In the genomic region with DNA sequence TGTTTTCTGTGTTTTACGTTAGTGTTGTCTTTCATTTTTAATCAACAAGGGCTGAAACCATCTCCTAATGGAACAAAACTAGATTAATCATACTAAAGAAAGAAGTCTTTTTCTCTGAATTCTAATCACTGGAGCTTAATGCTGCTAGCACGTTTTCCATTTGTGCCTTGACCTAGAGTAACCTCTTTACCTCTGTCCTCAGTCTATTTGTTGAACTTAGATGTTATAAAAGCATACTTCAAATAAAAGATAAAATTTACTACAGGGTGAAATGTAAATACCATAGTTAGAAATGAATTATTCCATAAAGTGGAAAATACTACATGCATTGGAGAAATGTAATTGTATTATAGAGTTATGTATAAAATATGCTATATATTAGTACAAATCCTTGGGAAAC, we compare ENCODE assay signal across 27 cellular contexts.
"Had no signal": no experiment of that assay in that cellular context is flagged by ENCODE, and none has a peak within 500 bp of the region (broad histone marks: within the 10 kb centered on the region; RNA-seq: fewer than 3 reads in every experiment).

No MANE protein-coding gene starts in this region.

- H3K36me3 ChIP-seq: stomach, suprapubic skin, thoracic aorta, thyroid gland, tibial artery, tibial nerve, transverse colon, upper lobe of left lung, upper lobe of right lung, uterus, vagina had no signal

- H3K27ac ChIP-seq: stomach, suprapubic skin, testis, thoracic aorta, thyroid gland, tibial artery, tibial nerve, transverse colon, upper lobe of left lung, upper lobe of right lung, uterus, vagina had no signal

- H3K4me1 ChIP-seq: stomach, suprapubic skin, testis, thyroid gland, tibial artery, tibial nerve, upper lobe of left lung, upper lobe of right lung, uterus, vagina had no signal

- DNase-seq: stimulated activated CD4-positive, alpha-beta T cell treated with anti-CD3 and anti-CD28 coated beads, Interleukin-2, amount 100 ng/mL, for 48 hours; stimulated activated CD4-positive, alpha-beta T cell treated with anti-CD3 and anti-CD28 coated beads, Interleukin-4, amount 100 ng/mL, for 1 hour; stimulated activated CD4-positive, alpha-beta T cell treated with anti-CD3 and anti-CD28 coated beads, Interleukin-4, amount 100 ng/mL, for 24 hours; stimulated activated CD4-positive, alpha-beta T cell treated with anti-CD3 and anti-CD28 coated beads, Interleukin-4, amount 100 ng/mL, for 4 hours; stimulated activated CD8-positive, alpha-beta memory T cell treated with anti-CD3 and anti-CD28 coated beads, Interleukin-4, amount 100 ng/mL, for 48 hours; stimulated activated naive B cell treated with anti-CD40 and anti-IgM and Interleukin-4, amounts not matched to agents 10 μg/mL and 1 μg/mL and 100 μg/mL, for 72 hours; stimulated activated naive CD4-positive, alpha-beta T cell; stimulated activated naive CD4-positive, alpha-beta T cell treated with Interleukin-2 at 50 U/mL for 16 hours; stimulated activated naive CD8-positive, alpha-beta T cell treated with anti-CD3 and anti-CD28 coated beads, Interleukin-15, amount 100 ng/mL, for 72 hours; stimulated activated naive CD8-positive, alpha-beta T cell treated with anti-CD3 and anti-CD28 coated beads, Interleukin-15, Interleukin-2, amounts not matched to agents 100 U/mL and 50 U/mL, for 24 hours; stomach; substantia nigra; testis; thyroid gland; tibial artery; transverse colon; trophoblast cell; upper lobe of left lung; upper lobe of right lung; uterus had no signal

- H3K27me3 ChIP-seq: stomach, suprapubic skin, testis, thyroid gland, tibial artery, tibial nerve, transverse colon, upper lobe of left lung, upper lobe of right lung, uterus, vagina had no signal

- H3K4me3 ChIP-seq: stomach, suprapubic skin, testis, thoracic aorta, thyroid gland, tibial artery, tibial nerve, transverse colon, upper lobe of left lung, upper lobe of right lung, uterus, vagina had no signal

- FAIRE-seq: urothelium cell line had no signal

- ATAC-seq: stimulated activated effector memory CD8-positive, alpha-beta T cell treated with anti-CD3 and anti-CD28 coated beads, Interleukin-12 subunit alpha, Interleukin-12 subunit beta, amount 100 ng/mL, for 72 hours; stimulated activated memory B cell treated with anti-CD40 and anti-IgM and Interleukin-4, amounts not matched to agents 10 μg/mL and 1 μg/mL and 100 μg/mL, for 72 hours; stimulated activated naive B cell treated with anti-CD40 and anti-IgM and Interleukin-4, amounts not matched to agents 10 μg/mL and 1 μg/mL and 100 μg/mL, for 72 hours; stimulated activated naive CD8-positive, alpha-beta T cell treated with anti-CD3 and anti-CD28 coated beads, Interleukin-15, amount 100 ng/mL, for 72 hours; stimulated activated naive CD8-positive, alpha-beta T cell treated with anti-CD3 and anti-CD28 coated beads, Interleukin-15, Interleukin-2, amounts not matched to agents 100 U/mL and 50 U/mL, for 24 hours; upper lobe of right lung had no signal

- H3K9me3 ChIP-seq: suprapubic skin, testis, thoracic aorta, thyroid gland, tibial artery, transverse colon, upper lobe of left lung, upper lobe of right lung, uterus, vagina had no signal
